15 cellular contexts compared by ENCODE assay signal in the genomic region with DNA sequence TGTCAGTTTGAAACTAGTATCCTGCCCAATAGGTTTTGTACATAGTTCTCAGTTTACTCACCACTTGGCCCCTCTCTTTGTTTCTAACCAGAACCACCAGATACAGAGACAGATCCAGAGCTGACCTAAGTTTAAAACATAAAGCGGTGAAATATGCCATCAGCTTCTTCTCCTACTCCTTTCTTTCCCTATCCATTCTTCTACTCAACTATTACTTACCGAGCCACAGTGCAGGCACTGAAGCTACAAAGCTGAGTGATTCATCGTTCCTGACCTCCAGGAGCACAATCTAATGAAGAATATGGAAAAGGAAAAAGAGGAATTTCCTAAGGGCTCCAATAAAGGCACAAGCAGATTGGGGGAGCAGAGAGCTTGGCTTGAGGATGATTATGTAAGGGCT.
A peak's percentile ranks its signal among the peaks of the same experiment; 100 is the strongest.
DNase-seq lines count a peak whose midpoint lies in the region; ATAC-seq and TF ChIP-seq lines count a peak whose summit lies in the region.
"Had no signal": no experiment of that assay in that cellular context is flagged by ENCODE, and none has a peak within 500 bp of the region (broad histone marks: within the 10 kb centered on the region; RNA-seq: fewer than 3 reads in every experiment).

No MANE protein-coding gene starts in this region.

- H3K4me1 Mint-ChIP-seq in stimulated activated effector memory CD8-positive, alpha-beta T cell treated with anti-CD3 and anti-CD28 coated beads, Interleukin-12 subunit alpha, Interleukin-12 subunit beta, amount 100 ng/mL, for 72 hours = peaks cover 9% of the 10 kb centered on the region

- TF ChIP-seq CTCF in fibroblast of mammary gland (conservative IDR thresholded peaks at IDR 0.05; ENCODE audit: control insufficient read depth, insufficient read depth, low read depth, low read length) = no peak

- no peak overlapping the region for H3K4me3 ChIP-seq in fibroblast of mammary gland (ENCODE audit: control insufficient read depth, low read depth, low read length)
- H3K4me3 ChIP-seq: SJSA1 had no signal

- H3K27ac Mint-ChIP-seq in stimulated activated effector memory CD8-positive, alpha-beta T cell treated with anti-CD3 and anti-CD28 coated beads, Interleukin-12 subunit alpha, Interleukin-12 subunit beta, amount 100 ng/mL, for 72 hours = no peak overlapping the region

- DNase-seq in EH (ENCODE audit: low read depth) = peak; percentile 44
- DNase-seq in fibroblast of mammary gland (ENCODE audit: low read depth) = peak; percentile 20
- no peak for DNase-seq in stimulated activated effector memory CD8-positive, alpha-beta T cell treated with anti-CD3 and anti-CD28 coated beads, Interleukin-12 subunit alpha, Interleukin-12 subunit beta, amount 100 ng/mL, for 72 hours (ENCODE audit: low spot score in 2 of 2)
- DNase-seq in activated CD4-positive, CD25-positive, alpha-beta regulatory T cell treated with anti-CD3 and anti-CD28 coated beads, Interleukin-2, amount 50 U/mL, for 72 hours = no peak
- DNase-seq in activated CD4-positive, alpha-beta T cell treated with anti-CD3 and anti-CD28 coated beads for 4 hours = no peak
- DNase-seq: MV-4-11, NCI-H1436 treated with DMSO at 0.1 percent for 48 hours, NCI-H2081, NCI-H2227 treated with DMSO at 0.1 percent for 48 hours, NCI-H526 treated with DMSO at 0.1 percent for 48 hours had no signal

- peak; percentile 69 for ATAC-seq in SK-N-SH treated with all-trans-retinoic acid at 6 μM for 48 hours
- peak; percentile 26 for ATAC-seq in stimulated activated effector memory CD8-positive, alpha-beta T cell treated with anti-CD3 and anti-CD28 coated beads, Interleukin-12 subunit alpha, Interleukin-12 subunit beta, amount 100 ng/mL, for 72 hours
- no peak for ATAC-seq in GM19328 (IDR thresholded peaks at IDR 0.05; ENCODE audit: unreplicated experiment)
- no peak for ATAC-seq in HG03175 (IDR thresholded peaks at IDR 0.05; ENCODE audit: unreplicated experiment)
- ATAC-seq: HCT116 had no signal

- H3K36me3 Mint-ChIP-seq in stimulated activated effector memory CD8-positive, alpha-beta T cell treated with anti-CD3 and anti-CD28 coated beads, Interleukin-12 subunit alpha, Interleukin-12 subunit beta, amount 100 ng/mL, for 72 hours = peaks cover 6% of the 10 kb centered on the region

- H3K4me3 Mint-ChIP-seq in stimulated activated effector memory CD8-positive, alpha-beta T cell treated with anti-CD3 and anti-CD28 coated beads, Interleukin-12 subunit alpha, Interleukin-12 subunit beta, amount 100 ng/mL, for 72 hours = no peak overlapping the region

- H3K9me3 Mint-ChIP-seq in stimulated activated effector memory CD8-positive, alpha-beta T cell treated with anti-CD3 and anti-CD28 coated beads, Interleukin-12 subunit alpha, Interleukin-12 subunit beta, amount 100 ng/mL, for 72 hours = no peaks in the 10 kb centered on the region

TF ChIP-seq in SK-N-SH treated with all-trans-retinoic acid at 6 μM for 48 hours, 23 proteins besides CTCF, POLR2A, EP300 and RAD21:
- TF ChIP-seq ZNF70 (CRISPR knock-in tag; IDR thresholded peaks at IDR 0.05) = no peak
- no peak for TF ChIP-seq RARB (CRISPR knock-in tag; IDR thresholded peaks at IDR 0.05)
- no peak for TF ChIP-seq POU6F1 (CRISPR knock-in tag; IDR thresholded peaks at IDR 0.05; ENCODE audit: borderline replicate concordance, low read depth)
- no peak for TF ChIP-seq SNAI2 (CRISPR knock-in tag; IDR thresholded peaks at IDR 0.05)
- TF ChIP-seq, protein P1, sequence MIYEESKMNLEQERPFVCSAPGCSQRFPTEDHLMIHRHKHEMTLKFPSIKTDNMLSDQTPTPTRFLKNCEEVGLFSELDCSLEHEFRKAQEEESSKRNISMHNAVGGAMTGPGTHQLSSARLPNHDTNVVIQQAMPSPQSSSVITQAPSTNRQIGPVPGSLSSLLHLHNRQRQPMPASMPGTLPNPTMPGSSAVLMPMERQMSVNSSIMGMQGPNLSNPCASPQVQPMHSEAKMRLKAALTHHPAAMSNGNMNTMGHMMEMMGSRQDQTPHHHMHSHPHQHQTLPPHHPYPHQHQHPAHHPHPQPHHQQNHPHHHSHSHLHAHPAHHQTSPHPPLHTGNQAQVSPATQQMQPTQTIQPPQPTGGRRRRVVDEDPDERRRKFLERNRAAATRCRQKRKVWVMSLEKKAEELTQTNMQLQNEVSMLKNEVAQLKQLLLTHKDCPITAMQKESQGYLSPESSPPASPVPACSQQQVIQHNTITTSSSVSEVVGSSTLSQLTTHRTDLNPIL (CRISPR knock-in tag; IDR thresholded peaks at IDR 0.05; ENCODE audit: low read depth) = no peak
- TF ChIP-seq ZFP30 (CRISPR knock-in tag; IDR thresholded peaks at IDR 0.05) = no peak
- TF ChIP-seq ZNF565 (CRISPR knock-in tag; conservative IDR thresholded peaks at IDR 0.05; ENCODE audit: low read depth) = no peak
- TF ChIP-seq BACH2 (CRISPR knock-in tag; IDR thresholded peaks at IDR 0.05; ENCODE audit: borderline replicate concordance) = no peak
- TF ChIP-seq CSDC2 (CRISPR knock-in tag; IDR thresholded peaks at IDR 0.05) = no peak
- TF ChIP-seq TOX (CRISPR knock-in tag; IDR thresholded peaks at IDR 0.05; ENCODE audit: borderline replicate concordance) = no peak
- no peak for TF ChIP-seq PPARA (CRISPR knock-in tag; IDR thresholded peaks at IDR 0.05; ENCODE audit: borderline replicate concordance)
- no peak for TF ChIP-seq TCF4 (CRISPR knock-in tag; IDR thresholded peaks at IDR 0.05; ENCODE audit: borderline replicate concordance)
- no peak for TF ChIP-seq CSRNP3 (CRISPR knock-in tag; IDR thresholded peaks at IDR 0.05)
- TF ChIP-seq GLIS3 (CRISPR knock-in tag; IDR thresholded peaks at IDR 0.05) = no peak
- no peak for TF ChIP-seq ISL1 (CRISPR knock-in tag; IDR thresholded peaks at IDR 0.05)

Comparison
In these comparisons a context has a peak if more than half of its experiments do, and no peak if none do; other contexts are left out.
1. DNase-seq: peak in EH (single experiment) and fibroblast of mammary gland (single experiment); none in stimulated activated effector memory CD8-positive, alpha-beta T cell treated with anti-CD3 and anti-CD28 coated beads, Interleukin-12 subunit alpha, Interleukin-12 subunit beta, amount 100 ng/mL, for 72 hours (0 of 2), activated CD4-positive, CD25-positive, alpha-beta regulatory T cell treated with anti-CD3 and anti-CD28 coated beads, Interleukin-2, amount 50 U/mL, for 72 hours (single experiment) and activated CD4-positive, alpha-beta T cell treated with anti-CD3 and anti-CD28 coated beads for 4 hours (0 of 2).
2. ATAC-seq: peak in SK-N-SH treated with all-trans-retinoic acid at 6 μM for 48 hours (single experiment) and stimulated activated effector memory CD8-positive, alpha-beta T cell treated with anti-CD3 and anti-CD28 coated beads, Interleukin-12 subunit alpha, Interleukin-12 subunit beta, amount 100 ng/mL, for 72 hours (single experiment); none in GM19328 (single experiment) and HG03175 (single experiment).